In genomic region chr3:50192689-50193141, GRCh38 we compare ENCODE assay signal across 8 cellular contexts. TPM values are rescaled to one million over a fixed set of nuclear protein-coding genes. Genes with fewer than 3 reads are reported as not detected.
DNase-seq lines count a peak whose midpoint lies in the region; ATAC-seq and TF ChIP-seq lines count a peak whose summit lies in the region.

No MANE protein-coding gene starts in this region.

- ATAC-seq in psoas muscle (peak; percentile 36 to 66 (median 53)), HG03108 (IDR thresholded peaks at IDR 0.05; ENCODE audit: unreplicated experiment) (no peak)

- H3K9me3 ChIP-seq in cardiac muscle cell (ENCODE audit: low read depth), result no peaks in the 10 kb centered on the region
- no peaks in the 10 kb centered on the region for H3K9me3 ChIP-seq in psoas muscle

- H3K36me3 ChIP-seq in cardiac muscle cell, result no peaks in the 10 kb centered on the region
- peaks cover 0 to 9% of the 10 kb centered on the region in 2 donors for H3K36me3 ChIP-seq in psoas muscle (ENCODE audit: insufficient read depth in 1 of 2, low read depth in 1 of 2)

- peaks cover 12% of the 10 kb centered on the region for H3K4me1 Mint-ChIP-seq in activated naive CD4-positive, alpha-beta T cell treated with anti-CD3 and anti-CD28 coated beads, Interleukin-2, amount 50 U/mL, for 24 hours

- WGBS in psoas muscle, 3 donors, result 8 to 12% (median 9%) methylated on average over 16 to 21 of the region's 21 CpGs

- no peak overlapping the region for H3K27ac ChIP-seq in cardiac muscle cell
- H3K27ac ChIP-seq in psoas muscle, result no peak overlapping the region

- H3K27me3 Mint-ChIP-seq in activated naive CD4-positive, alpha-beta T cell treated with anti-CD3 and anti-CD28 coated beads, Interleukin-2, amount 50 U/mL, for 24 hours, result peaks cover 3% of the 10 kb centered on the region

- in situ Hi-C loops in KBM-7 (cut with MboI; ENCODE audit: low pct_unique_long_range_greater_than_20kb, low sequenced_read_pairs), result no loop called here

- no peaks in the 10 kb centered on the region for H3K4me1 ChIP-seq in cardiac muscle cell (ENCODE audit: low read depth)
- H3K4me1 ChIP-seq in psoas muscle, result peaks cover 9% of the 10 kb centered on the region

- TF ChIP-seq CTCF in cardiac muscle cell (IDR thresholded peaks at IDR 0.05; ENCODE audit: low read depth, low read length) (peak; percentile 98), psoas muscle (IDR thresholded peaks at IDR 0.05) (peak; percentile 86)

- H3K4me3 ChIP-seq in cardiac muscle cell (no peak overlapping the region), psoas muscle (peak overlapping the region; percentile 25)

- H3K36me3 Mint-ChIP-seq in activated naive CD4-positive, alpha-beta T cell treated with anti-CD3 and anti-CD28 coated beads, Interleukin-2, amount 50 U/mL, for 24 hours, result no peaks in the 10 kb centered on the region

- peak overlapping the region; percentile 47 for H3K4me3 Mint-ChIP-seq in activated naive CD4-positive, alpha-beta T cell treated with anti-CD3 and anti-CD28 coated beads, Interleukin-2, amount 50 U/mL, for 24 hours

- intact Hi-C loops in psoas muscle (cut with DNase I), result loop anchor here (2.0 to 5.0 kb wide), 2 partner anchors 80 kb away; no protein-coding TSS in a partner anchor

- DNase-seq in D341Med (ENCODE audit: low spot score) (peak; percentile 79), KBM-7 (peak; percentile 83), SKM-1 treated with dmso at 0.1 percent for 144 hours (lab: John Stamatoyannopoulos, UW; ENCODE audit: unreplicated experiment) (peak; percentile 47), cardiac muscle cell (ENCODE audit: low read depth in 1 of 2, low spot score in 1 of 2) (peak; percentile 64 to 80), psoas muscle (peak; percentile 64 to 80), NCI-H1436 treated with DMSO at 0.1 percent for 48 hours (lab: John Stamatoyannopoulos, UW) (no peak)

- H3K27me3 ChIP-seq in cardiac muscle cell, result no peaks in the 10 kb centered on the region
- H3K27me3 ChIP-seq in psoas muscle (ENCODE audit: insufficient read depth in 3 of 3, low read length in 2 of 3), result peaks cover 0 to 18% (median 0%) of the 10 kb centered on the region in 3 donors

- no peaks in the 10 kb centered on the region for H3K9me3 Mint-ChIP-seq in activated naive CD4-positive, alpha-beta T cell treated with anti-CD3 and anti-CD28 coated beads, Interleukin-2, amount 50 U/mL, for 24 hours

- H3K27ac Mint-ChIP-seq in activated naive CD4-positive, alpha-beta T cell treated with anti-CD3 and anti-CD28 coated beads, Interleukin-2, amount 50 U/mL, for 24 hours, result peak overlapping the region; percentile 72

RNA-seq across cellular contexts. Expression of gene GNAT1, which starts 1.3 kb away (rescaled TPM):
- total RNA-seq in cardiac muscle cell (not detected in 2 replicates), psoas muscle (not detected)
- polyA plus RNA-seq in cardiac muscle cell (not detected in 2 replicates), psoas muscle (not detected)

RNA-seq across cellular contexts. Expression of gene SLC38A3, which starts 12.4 kb away (rescaled TPM):
- 9.5 and 14.7 TPM in 2 replicates for total RNA-seq in cardiac muscle cell
- polyA plus RNA-seq in cardiac muscle cell, result 13.4 and 18.5 TPM in 2 replicates
- 10 to 100 TPM in 1 of 4 donors, 1 to 10 TPM in 3; 1.7 to 12.7 (median 5.4) TPM for total RNA-seq in psoas muscle
- 1 to 10 TPM in 2 of 3 donors, under 1 TPM in 1; 0.12 to 4.5 (median 1.3) TPM for polyA plus RNA-seq in psoas muscle

RNA-seq across cellular contexts. Expression of gene SEMA3F, which starts 37.6 kb away (rescaled TPM):
- total RNA-seq in cardiac muscle cell (21.0 and 27.6 TPM in 2 replicates), psoas muscle (10 to 100 TPM in 3 of 4 donors, 1 to 10 TPM in 1; 7.0 to 13.7 (median 12.3) TPM)
- polyA plus RNA-seq in cardiac muscle cell (20.0 and 21.8 TPM in 2 replicates), psoas muscle (1 to 10 TPM; 4.7 to 7.6 (median 6.8) TPM)

RNA-seq across cellular contexts. Expression of gene GNAI2, which starts 43.3 kb away (rescaled TPM):
- total RNA-seq in cardiac muscle cell (160 and 179 TPM in 2 replicates), psoas muscle (10 to 100 TPM; 55.5 to 93.9 (median 74.8) TPM)
- polyA plus RNA-seq in cardiac muscle cell (255 and 285 TPM in 2 replicates), psoas muscle (10 to 100 TPM; 39.4 to 57.6 (median 50.7) TPM)
